In the genomic region with DNA sequence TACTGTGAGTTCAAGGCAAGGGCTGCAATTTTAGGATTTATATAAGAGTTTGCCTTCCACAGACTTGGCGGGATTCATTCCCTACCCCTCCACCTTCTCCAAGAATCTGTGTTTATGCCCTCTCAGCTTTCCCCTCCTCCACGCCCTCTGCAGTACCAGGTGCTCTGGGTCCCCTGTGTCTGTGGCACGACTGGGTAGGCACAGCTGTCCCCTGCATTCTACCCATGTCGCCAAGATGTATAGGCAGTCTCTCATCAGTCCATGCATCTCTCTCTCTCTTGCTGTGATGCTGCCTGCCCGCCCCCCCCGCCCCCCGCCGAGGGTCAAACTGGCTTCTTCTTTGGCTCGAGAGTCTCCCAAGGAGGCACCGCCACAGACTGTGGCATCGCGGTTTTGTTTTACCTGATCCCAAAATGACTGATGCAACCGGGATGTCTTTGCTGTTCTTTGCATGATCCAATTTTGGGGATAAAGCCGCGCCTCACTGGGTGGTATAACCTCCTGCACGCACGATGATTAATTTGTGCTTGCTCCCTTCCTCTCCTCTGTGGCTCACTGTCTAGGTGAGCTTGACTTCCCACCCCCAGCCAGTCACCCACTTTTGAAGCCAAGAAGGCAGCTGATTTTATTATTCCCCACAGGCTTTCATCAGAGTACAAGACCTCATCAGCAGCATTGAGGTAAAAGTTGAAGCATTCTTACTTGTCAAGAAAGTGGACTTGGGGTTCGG, we compare ENCODE assay signal across 17 cellular contexts. TPM values are rescaled to one million over a fixed set of nuclear protein-coding genes. Genes with fewer than 3 reads are reported as not detected.
DNase-seq lines count a peak whose midpoint lies in the region; ATAC-seq, FAIRE-seq and TF ChIP-seq lines count a peak whose summit lies in the region.
"Had no signal": no experiment of that assay in that cellular context is flagged by ENCODE, and none has a peak within 500 bp of the region (broad histone marks: within the 10 kb centered on the region; RNA-seq: fewer than 3 reads in every experiment).

No MANE protein-coding gene starts in this region.

- H3K4me1 ChIP-seq in H1 (replicated peaks in 1 of 4; ENCODE audit: control insufficient read depth in 3 of 4, insufficient read depth in 4 of 4, low read length in 3 of 4) (no peaks in the 10 kb centered on the region; a peak in 2 of 7 replicates), esophagus squamous epithelium (peaks cover 0 to 26% (median 8%) of the 10 kb centered on the region in 3 donors)

- DNase-seq in activated naive CD4-positive, alpha-beta T cell treated with anti-CD3 and anti-CD28 coated beads, Interleukin-2, amount 10 ng/mL, durations not matched to agents 7 days and 5 days, result no peak
- no peak for DNase-seq in activated naive CD4-positive, alpha-beta T cell treated with anti-CD3 and anti-CD28 coated beads for 36 hours
- DNase-seq in NCI-H2171 treated with DMSO at 0.1 percent for 48 hours (lab: John Stamatoyannopoulos, UW), result peak; percentile 70
- DNase-seq in H1 (ENCODE audit: low read depth in 1 of 2, low spot score in 2 of 2), result no peak
- DNase-seq in putamen (ENCODE audit: low spot score), result peak; percentile 30
- no peak for DNase-seq in esophagus squamous epithelium (lab: John Stamatoyannopoulos, UW)
- DNase-seq: CD8-positive, alpha-beta memory T cell; Kasumi-1; NCI-H1417 treated with DMSO at 0.1 percent for 48 hours; NCI-H2029 treated with DMSO at 0.1 percent for 48 hours; NCI-H226; NCI-H526; PC-9 had no signal

- no peak overlapping the region for H3K4ac ChIP-seq in H1 (replicated peaks; ENCODE audit: insufficient read length, low read depth, low read length)

- H3K4me2 ChIP-seq in H1 (ENCODE audit: insufficient read depth in 1 of 2, low read depth in 2 of 2, low read length in 2 of 2), result no peak overlapping the region
- H3K4me2 ChIP-seq: PC-9 had no signal

- ATAC-seq in HG02885 (IDR thresholded peaks at IDR 0.05; ENCODE audit: poor library complexity, unreplicated experiment) (no peak), GM19328 (IDR thresholded peaks at IDR 0.05; ENCODE audit: unreplicated experiment) (no peak)
- ATAC-seq: HCT116 had no signal

- peak overlapping the region; percentile 70 for H3K27ac Mint-ChIP-seq in activated naive CD4-positive, alpha-beta T cell treated with anti-CD3 and anti-CD28 coated beads, Interleukin-2, amount 10 ng/mL, durations not matched to agents 7 days and 5 days
- H3K27ac Mint-ChIP-seq in activated naive CD4-positive, alpha-beta T cell treated with anti-CD3 and anti-CD28 coated beads for 36 hours, result no peak overlapping the region

- H3K4me3 Mint-ChIP-seq in activated naive CD4-positive, alpha-beta T cell treated with anti-CD3 and anti-CD28 coated beads, Interleukin-2, amount 10 ng/mL, durations not matched to agents 7 days and 5 days, result no peak overlapping the region
- no peak overlapping the region for H3K4me3 Mint-ChIP-seq in activated naive CD4-positive, alpha-beta T cell treated with anti-CD3 and anti-CD28 coated beads for 36 hours
- H3K4me3 Mint-ChIP-seq: CD8-positive, alpha-beta memory T cell had no signal

- H3K4me3 ChIP-seq in H1 (ENCODE audit: extremely low read depth in 1 of 4, insufficient read depth in 2 of 4, low read depth in 3 of 4, low read length in 4 of 4) (no peak overlapping the region), esophagus squamous epithelium (no peak overlapping the region)
- H3K4me3 ChIP-seq: PC-9 had no signal

- H3K79me2 ChIP-seq in H1 (ENCODE audit: control insufficient read depth in 1 of 2, insufficient read depth in 2 of 2, low read length in 2 of 2), result no peaks in the 10 kb centered on the region

- TF ChIP-seq EP300 in H1 (IDR thresholded peaks at IDR 0.05; ENCODE audit: borderline replicate concordance in 1 of 2, low read depth in 2 of 2, low read length in 2 of 2), result no peak

- intact Hi-C loops in activated naive CD4-positive, alpha-beta T cell treated with anti-CD3 and anti-CD28 coated beads for 36 hours (cut with micrococcal nuclease), result loop anchor here (10.0 kb wide), 2 partner anchors 110 to 550 kb away; no protein-coding TSS in a partner anchor
- intact Hi-C loops in esophagus squamous epithelium (cut with DNase I), result no loop called here

- no peak overlapping the region for H3K23ac ChIP-seq in H1 (ENCODE audit: insufficient read length)

- H3K36me3 Mint-ChIP-seq in activated naive CD4-positive, alpha-beta T cell treated with anti-CD3 and anti-CD28 coated beads, Interleukin-2, amount 10 ng/mL, durations not matched to agents 7 days and 5 days, result peaks cover 14% of the 10 kb centered on the region
- peaks cover 8% of the 10 kb centered on the region for H3K36me3 Mint-ChIP-seq in activated naive CD4-positive, alpha-beta T cell treated with anti-CD3 and anti-CD28 coated beads for 36 hours (ENCODE audit: low read depth)

- no peak overlapping the region for H3K56ac ChIP-seq in H1 (replicated peaks; ENCODE audit: insufficient read length, low read depth, low read length)

- no peak for TF ChIP-seq CTCF in H1 (IDR thresholded peaks at IDR 0.05; ENCODE audit: control extremely low read depth in 1 of 3, insufficient read depth in 1 of 3, low read depth in 1 of 3, low read length in 3 of 3)
- TF ChIP-seq CTCF in esophagus squamous epithelium (IDR thresholded peaks at IDR 0.05), result no peak

- H2BK5ac ChIP-seq in H1 (ENCODE audit: low read depth, low read length), result no peak overlapping the region

- H4K8ac ChIP-seq in H1 (ENCODE audit: extremely low read depth, insufficient read depth, low read length), result no peak overlapping the region

- WGBS in H1 (ENCODE audit: extremely low coverage in 1 of 2, insufficient coverage in 1 of 2, insufficient read length in 1 of 2, insufficient replicate concordance in 2 of 2, low coverage in 1 of 2, low lambda C conversion rate in 2 of 2, missing lambda C conversion rate in 1 of 2), 2 experiments, result 81% methylated on average over 16 of the region's 18 CpGs; no CpG with 5 or more reads in 1 of the 2 experiments
- WGBS in esophagus squamous epithelium, 2 donors, result 61 to 68% methylated on average over 14 to 16 of the region's 18 CpGs

- peaks cover 4 to 15% (median 11%) of the 10 kb centered on the region in 4 experiments; a peak in 5 of 8 replicates for H3K36me3 ChIP-seq in H1 (ENCODE audit: control insufficient read depth in 2 of 4, insufficient read depth in 4 of 4, low read length in 3 of 4)
- H3K36me3 ChIP-seq in esophagus squamous epithelium, result peaks cover 0 to 39% (median 0%) of the 10 kb centered on the region in 3 donors

- H3K9ac ChIP-seq in H1 (replicated peaks in 1 of 4; ENCODE audit: extremely low read depth in 1 of 4, low read depth in 3 of 4, low read length in 3 of 4), result no peak overlapping the region

- no peak overlapping the region for H2AFZ ChIP-seq in H1 (ENCODE audit: low read length)
- H2AFZ ChIP-seq: PC-9 had no signal

- no peaks in the 10 kb centered on the region for H3K79me1 ChIP-seq in H1 (ENCODE audit: low read depth, low read length)

- no peaks in the 10 kb centered on the region for H3K9me3 Mint-ChIP-seq in activated naive CD4-positive, alpha-beta T cell treated with anti-CD3 and anti-CD28 coated beads, Interleukin-2, amount 10 ng/mL, durations not matched to agents 7 days and 5 days
- H3K9me3 Mint-ChIP-seq in activated naive CD4-positive, alpha-beta T cell treated with anti-CD3 and anti-CD28 coated beads for 36 hours, result no peaks in the 10 kb centered on the region
- H3K9me3 Mint-ChIP-seq: CD8-positive, alpha-beta memory T cell had no signal

- no peaks in the 10 kb centered on the region; the same call in 1 of the 2 replicates for H3K23me2 ChIP-seq in H1 (ENCODE audit: low read depth, low read length)

- H2BK12ac ChIP-seq in H1 (ENCODE audit: low read depth, low read length), result no peak overlapping the region

- H3K27ac ChIP-seq in H1 (ENCODE audit: low read depth, low read length) (no peak overlapping the region), esophagus squamous epithelium (no peak overlapping the region)
- H3K27ac ChIP-seq: PC-9 had no signal

- no peak for TF ChIP-seq RAD21 in H1 (IDR thresholded peaks at IDR 0.05 in 1 of 2, conservative IDR thresholded peaks at IDR 0.05 in 1 of 2; ENCODE audit: low read depth in 2 of 2, low read length in 2 of 2)

- H2BK20ac ChIP-seq in H1 (ENCODE audit: low read length), result no peak overlapping the region

- H3K27me3 Mint-ChIP-seq in activated naive CD4-positive, alpha-beta T cell treated with anti-CD3 and anti-CD28 coated beads, Interleukin-2, amount 10 ng/mL, durations not matched to agents 7 days and 5 days, result no peaks in the 10 kb centered on the region
- H3K27me3 Mint-ChIP-seq in activated naive CD4-positive, alpha-beta T cell treated with anti-CD3 and anti-CD28 coated beads for 36 hours (ENCODE audit: low read depth), result no peaks in the 10 kb centered on the region
- H3K27me3 Mint-ChIP-seq: CD8-positive, alpha-beta memory T cell had no signal

- H4K20me1 ChIP-seq in H1 (replicated peaks in 1 of 2; ENCODE audit: control insufficient read depth in 1 of 2, insufficient read depth in 2 of 2, low read length in 2 of 2), result peaks cover 0 to 2% of the 10 kb centered on the region in 2 experiments

- no peak for TF ChIP-seq POLR2A in H1 (IDR thresholded peaks at IDR 0.05; ENCODE audit: control extremely low read depth in 1 of 2, low read depth in 2 of 2, low read length in 2 of 2)
- no peak for TF ChIP-seq POLR2A in esophagus squamous epithelium (IDR thresholded peaks at IDR 0.05)

- no peaks in the 10 kb centered on the region for H3K4me1 Mint-ChIP-seq in activated naive CD4-positive, alpha-beta T cell treated with anti-CD3 and anti-CD28 coated beads, Interleukin-2, amount 10 ng/mL, durations not matched to agents 7 days and 5 days
- no peaks in the 10 kb centered on the region for H3K4me1 Mint-ChIP-seq in activated naive CD4-positive, alpha-beta T cell treated with anti-CD3 and anti-CD28 coated beads for 36 hours (ENCODE audit: low read depth)
- H3K4me1 Mint-ChIP-seq: CD8-positive, alpha-beta memory T cell had no signal

- H4K5ac ChIP-seq in H1 (ENCODE audit: insufficient read length, low read depth, low read length), result no peak overlapping the region

- no peak overlapping the region for H3K14ac ChIP-seq in H1 (ENCODE audit: insufficient read length)

- no peak overlapping the region for H2BK120ac ChIP-seq in H1 (replicated peaks; ENCODE audit: low read depth, low read length)

- H3K18ac ChIP-seq in H1 (ENCODE audit: extremely low read depth, low read length), result no peak overlapping the region

- H3K9me3 ChIP-seq in H1 (ENCODE audit: insufficient read depth in 2 of 2, low read depth in 1 of 2, low read length in 1 of 2) (peaks cover 0 to 3% of the 10 kb centered on the region in 2 experiments; a peak in 2 of 4 replicates), esophagus squamous epithelium (no peaks in the 10 kb centered on the region)

- H2AK5ac ChIP-seq in H1 (ENCODE audit: low read depth, low read length), result no peak overlapping the region

- H2BK15ac ChIP-seq in H1 (ENCODE audit: low read length), result no peak overlapping the region

- H3K27me3 ChIP-seq in H1 (replicated peaks in 1 of 4; ENCODE audit: control insufficient read depth in 3 of 4, extremely low read depth in 1 of 4, insufficient read depth in 3 of 4, low read length in 3 of 4) (no peaks in the 10 kb centered on the region), esophagus squamous epithelium (no peaks in the 10 kb centered on the region)

- CTCF ChIA-PET in activated naive CD4-positive, alpha-beta T cell treated with anti-CD3 and anti-CD28 coated beads, Interleukin-2, amount 10 ng/mL, durations not matched to agents 7 days and 5 days (lab: Charles Lee), result interaction anchor here (2.4 kb wide), 1 partner anchor 14 kb away, joined by 15 read pairs; no protein-coding TSS in a partner anchor
- CTCF ChIA-PET in activated naive CD4-positive, alpha-beta T cell treated with anti-CD3 and anti-CD28 coated beads for 36 hours (lab: Charles Lee), result interaction anchor here (2.4 kb wide), 1 partner anchor 15 kb away, joined by 9 read pairs; no protein-coding TSS in a partner anchor
- CTCF ChIA-PET in H1 (lab: Charles Lee; ENCODE audit: partially characterized antibody), result interaction anchor here (0.8 to 5.1 kb wide), 15 partner anchors 10 to 159 kb away, joined by 3 to 58 read pairs (median 5); no protein-coding TSS in a partner anchor

- no peak for FAIRE-seq in H1 (lab: Jason Lieb, UNC)

- POLR2A ChIA-PET in H1 (lab: Charles Lee; ENCODE audit: partially characterized antibody), result interaction anchor here (1.0 to 2.3 kb wide), 8 partner anchors 7 to 68 kb away, joined by 3 to 9 read pairs (median 3); a partner anchor contains a TSS

- no peak overlapping the region for H4K91ac ChIP-seq in H1 (replicated peaks; ENCODE audit: insufficient read length, low read length)

RNA-seq across cellular contexts. Expression of a gene that starts 43.7 kb away (rescaled TPM):
- under 1 TPM; 0.37 to 0.81 TPM for total RNA-seq in activated naive CD4-positive, alpha-beta T cell treated with anti-CD3 and anti-CD28 coated beads for 36 hours
- total RNA-seq in H1 (2021; fragmentation: NEBNext Ultra II Directional; extraction: Animal tissue kit (Norgen Biotek cat#: 25700)), result 0.75 and 0.99 TPM in 2 replicates
- polyA plus RNA-seq in H1 (2011; rRNA removed), result 0.60 and 0.71 TPM in 2 replicates
- 0.54 TPM for polyA plus RNA-seq in H1 (2011; cell fraction: cytosol; rRNA removed)
- polyA plus RNA-seq in H1 (2011; cell fraction: nucleus; rRNA removed), result 2.1 TPM
- 0.88 to 1.4 TPM (median 1.2 TPM) in 4 replicates for polyA plus RNA-seq in H1 (2012, experiment 1 of 2)
- polyA plus RNA-seq in H1 (2012, experiment 2 of 2), result 0.38 TPM
- polyA plus RNA-seq in H1 (2013, experiment 1 of 2), result 0.51 TPM
- polyA plus RNA-seq in H1 (2013, experiment 2 of 2), result 0.33 TPM
- polyA minus RNA-seq in H1 (2011; rRNA and poly(A)+ RNA removed), result 0.37 and 1.3 TPM in 2 replicates
- not detected for polyA minus RNA-seq in H1 (2011; cell fraction: cytosol; rRNA and poly(A)+ RNA removed)
- polyA minus RNA-seq in H1 (2011; cell fraction: nucleus; rRNA and poly(A)+ RNA removed), result 0.70 TPM
- total RNA-seq in esophagus squamous epithelium, result under 1 TPM in 1 of 4 donors, not detected in 3; under 0.01 TPM
- total RNA-seq: Daoy had no signal

RNA-seq across cellular contexts. Expression of a gene that starts 55.0 kb away (rescaled TPM):
- 10 to 100 TPM; 50.9 to 51.0 TPM for total RNA-seq in activated naive CD4-positive, alpha-beta T cell treated with anti-CD3 and anti-CD28 coated beads for 36 hours
- 33.4 and 35.8 TPM in 2 replicates for total RNA-seq in H1 (2021; fragmentation: NEBNext Ultra II Directional; extraction: Animal tissue kit (Norgen Biotek cat#: 25700))
- 11.1 and 11.2 TPM in 2 replicates for polyA plus RNA-seq in H1 (2011; rRNA removed)
- 21.5 TPM for polyA plus RNA-seq in H1 (2011; cell fraction: cytosol; rRNA removed)
- polyA plus RNA-seq in H1 (2011; cell fraction: nucleus; rRNA removed), result 17.8 TPM
- 20.2 to 32.6 TPM (median 22.2 TPM) in 4 replicates for polyA plus RNA-seq in H1 (2012, experiment 1 of 2)
- 2.5 TPM for polyA plus RNA-seq in H1 (2012, experiment 2 of 2)
- 38.1 TPM for polyA plus RNA-seq in H1 (2013, experiment 1 of 2)
- 37.6 TPM for polyA plus RNA-seq in H1 (2013, experiment 2 of 2)
- polyA minus RNA-seq in H1 (2011; rRNA and poly(A)+ RNA removed), result 19.3 and 20.7 TPM in 2 replicates
- polyA minus RNA-seq in H1 (2011; cell fraction: cytosol; rRNA and poly(A)+ RNA removed), result 17.2 TPM
- 46.7 TPM for polyA minus RNA-seq in H1 (2011; cell fraction: nucleus; rRNA and poly(A)+ RNA removed)
- 10 to 100 TPM; 10.9 to 21.5 (median 17.6) TPM for total RNA-seq in esophagus squamous epithelium

RNA-seq across cellular contexts. Expression of a gene that starts 55.3 kb away (rescaled TPM):
- total RNA-seq in activated naive CD4-positive, alpha-beta T cell treated with anti-CD3 and anti-CD28 coated beads for 36 hours, result 10 to 100 TPM; 27.8 to 32.4 TPM
- 23.7 and 26.2 TPM in 2 replicates for total RNA-seq in H1 (2021; fragmentation: NEBNext Ultra II Directional; extraction: Animal tissue kit (Norgen Biotek cat#: 25700))
- 25.1 and 37.8 TPM in 2 replicates for polyA plus RNA-seq in H1 (2011; rRNA removed)
- polyA plus RNA-seq in H1 (2011; cell fraction: cytosol; rRNA removed), result 25.4 TPM
- 83.2 TPM for polyA plus RNA-seq in H1 (2011; cell fraction: nucleus; rRNA removed)
- polyA plus RNA-seq in H1 (2012, experiment 1 of 2), result 24.7 to 27.3 TPM (median 26.7 TPM) in 4 replicates
- 11.7 TPM for polyA plus RNA-seq in H1 (2012, experiment 2 of 2)
- polyA plus RNA-seq in H1 (2013, experiment 1 of 2), result 10.8 TPM
- polyA plus RNA-seq in H1 (2013, experiment 2 of 2), result 10.7 TPM
- polyA minus RNA-seq in H1 (2011; rRNA and poly(A)+ RNA removed), result 51.7 and 59.2 TPM in 2 replicates
- polyA minus RNA-seq in H1 (2011; cell fraction: cytosol; rRNA and poly(A)+ RNA removed), result 27.2 TPM
- polyA minus RNA-seq in H1 (2011; cell fraction: nucleus; rRNA and poly(A)+ RNA removed), result 50.2 TPM
- total RNA-seq in esophagus squamous epithelium, result 10 to 100 TPM in 2 of 4 donors, 1 to 10 TPM in 2; 6.0 to 26.5 (median 11.5) TPM

Comparison
In these comparisons a context has a peak if more than half of its experiments do, and no peak if none do; other contexts are left out.
1. DNase-seq: peak in NCI-H2171 treated with DMSO at 0.1 percent for 48 hours (single experiment) and putamen (single experiment); none in activated naive CD4-positive, alpha-beta T cell treated with anti-CD3 and anti-CD28 coated beads, Interleukin-2, amount 10 ng/mL, durations not matched to agents 7 days and 5 days (single experiment), activated naive CD4-positive, alpha-beta T cell treated with anti-CD3 and anti-CD28 coated beads for 36 hours (single experiment), H1 (0 of 2) and esophagus squamous epithelium (single experiment).